11 cellular contexts compared by ENCODE assay signal in genomic region chr2:131471624-131472023, GRCh38. TPM values are rescaled to one million over a fixed set of nuclear protein-coding genes. Genes with fewer than 3 reads are reported as not detected.
"Had no signal": no experiment of that assay in that cellular context is flagged by ENCODE, and none has a peak within 500 bp of the region (broad histone marks: within the 10 kb centered on the region; RNA-seq: fewer than 3 reads in every experiment).

No MANE protein-coding gene starts in this region.

RNA-seq across cellular contexts. Expression of gene TUBA3D, which starts 4.3 kb away (rescaled TPM):
- total RNA-seq: activated CD4-positive, alpha-beta T cell treated with anti-CD3 and anti-CD28 coated beads, Interleukin-2, amount 10 ng/mL, durations not matched to agents 7 days and 5 days; activated CD8-positive, alpha-beta memory T cell treated with anti-CD3 and anti-CD28 coated beads, Interleukin-2, amount 10 ng/mL, durations not matched to agents 7 days and 5 days; activated CD8-positive, alpha-beta T cell treated with anti-CD3 and anti-CD28 coated beads for 36 hours; body of pancreas; cardiac muscle cell; cerebellum; fibroblast of lung; sciatic nerve; smooth muscle cell; temporal lobe had no signal
- polyA plus RNA-seq: fibroblast of lung, neural cell had no signal
